Comparison of ENCODE assay signal across 19 cellular contexts in the genomic region with DNA sequence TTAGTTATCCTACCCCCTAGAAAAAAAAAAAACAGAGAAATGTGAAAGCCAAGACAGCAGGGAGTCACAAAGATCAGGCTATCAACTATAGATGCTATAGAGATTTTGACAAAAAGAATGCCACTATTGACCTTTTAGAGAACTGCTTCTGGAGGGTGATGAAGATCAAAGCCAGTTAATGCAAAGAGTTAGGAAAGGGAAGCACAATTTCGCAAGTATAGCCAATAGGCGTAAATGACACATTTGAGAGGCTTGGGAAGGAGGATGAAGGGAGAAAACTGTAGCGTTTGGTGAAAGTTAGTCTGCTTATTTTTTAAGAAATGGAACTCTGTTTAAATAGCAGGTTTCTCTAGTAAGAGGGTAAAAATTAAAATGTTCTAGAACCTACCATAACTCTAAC.
A peak's percentile ranks its signal among the peaks of the same experiment; 100 is the strongest.
DNase-seq lines count a peak whose midpoint lies in the region; ATAC-seq, FAIRE-seq and TF ChIP-seq lines count a peak whose summit lies in the region.
"Had no signal": no experiment of that assay in that cellular context is flagged by ENCODE, and none has a peak within 500 bp of the region (broad histone marks: within the 10 kb centered on the region; RNA-seq: fewer than 3 reads in every experiment).

No MANE protein-coding gene starts in this region.

- TF ChIP-seq EP300 in K562 (IDR thresholded peaks at IDR 0.05; ENCODE audit: low read length): no peak

- intact Hi-C loops in heart right ventricle (cut with DNase I): loop anchor here in 8 of 10 donors (5.0 to 10.0 kb wide), 8 partner anchors 74 to 293 kb away; a partner anchor contains a TSS
- intact Hi-C loops in Right ventricle myocardium inferior (cut with DNase I): no loop called here
- intact Hi-C loops in K562 (cut with micrococcal nuclease): no loop called here
- intact Hi-C loops in uterus (cut with DNase I; ENCODE audit: low total_unique reads): no loop called here

- H3K9me3 ChIP-seq in heart right ventricle: no peaks in the 10 kb centered on the region
- no peaks in the 10 kb centered on the region for H3K9me3 ChIP-seq in K562 (replicated peaks; ENCODE audit: control insufficient read depth, insufficient read depth, low read depth, low read length)
- no peaks in the 10 kb centered on the region for H3K9me3 ChIP-seq in uterus
- H3K9me3 ChIP-seq: psoas muscle, SJSA1 had no signal

- POLR2A ChIA-PET in K562 (lab: Yijun Ruan, JAX): no interaction called here

- H3K23ac ChIP-seq in mesendoderm (ENCODE audit: low read length): no peak overlapping the region

- peaks cover 0 to 93% (median 45%) of the 10 kb centered on the region in 9 donors for H3K4me1 ChIP-seq in heart right ventricle
- no peaks in the 10 kb centered on the region; a peak in 1 of 5 replicates for H3K4me1 ChIP-seq in K562 (replicated peaks in 1 of 2; ENCODE audit: control insufficient read depth in 2 of 2, insufficient read depth in 2 of 2, low read length in 2 of 2)
- no peaks in the 10 kb centered on the region for H3K4me1 ChIP-seq in mesendoderm (ENCODE audit: control insufficient read depth, low read depth, low read length)
- H3K4me1 ChIP-seq in uterus: peaks cover 0 to 10% of the 10 kb centered on the region in 2 donors

- H3K79me2 ChIP-seq in K562 (ENCODE audit: control insufficient read depth, insufficient read depth, low read length) (no peaks in the 10 kb centered on the region), mesendoderm (ENCODE audit: control insufficient read depth, insufficient read depth, low read length) (no peaks in the 10 kb centered on the region)

- H3K36me3 ChIP-seq in heart right ventricle: no peaks in the 10 kb centered on the region
- no peaks in the 10 kb centered on the region for H3K36me3 ChIP-seq in K562 (ENCODE audit: control insufficient read depth, insufficient read depth, low read length)
- no peaks in the 10 kb centered on the region for H3K36me3 ChIP-seq in mesendoderm (ENCODE audit: control insufficient read depth, insufficient read depth, low read length)
- H3K36me3 ChIP-seq in uterus: no peaks in the 10 kb centered on the region
- H3K36me3 ChIP-seq: SJSA1 had no signal

- TF ChIP-seq POLR2A in K562 (conservative IDR thresholded peaks at IDR 0.05) (no peak), uterus (IDR thresholded peaks at IDR 0.05) (no peak)

- TF ChIP-seq RAD21 in K562 (CRISPR knock-in tag; conservative IDR thresholded peaks at IDR 0.05 in 1 of 2, IDR thresholded peaks at IDR 0.05 in 1 of 2): no peak

- ATAC-seq in heart right ventricle (no peak), Right ventricle myocardium inferior (no peak), K562 (no peak), HG02798 (IDR thresholded peaks at IDR 0.05; ENCODE audit: poor library complexity, unreplicated experiment) (no peak)
- ATAC-seq: natural killer cell, psoas muscle had no signal

- H3K9ac ChIP-seq in K562 (ENCODE audit: insufficient read depth in 1 of 2, low read depth in 2 of 2, low read length in 2 of 2) (no peak overlapping the region), mesendoderm (ENCODE audit: low read length) (no peak overlapping the region)

- H3K4ac ChIP-seq in mesendoderm (ENCODE audit: low read depth, low read length): no peak overlapping the region

- no peak overlapping the region for H2BK5ac ChIP-seq in mesendoderm (ENCODE audit: low read length)

- H3K27ac ChIP-seq in heart right ventricle: peak overlapping the region in 6 of 10 donors; percentile 39 to 93 (median 76)
- no peak overlapping the region for H3K27ac ChIP-seq in K562 (ENCODE audit: extremely low read depth, low read depth, low read length)
- no peak overlapping the region for H3K27ac ChIP-seq in mesendoderm (ENCODE audit: low read depth, low read length)
- H3K27ac ChIP-seq in uterus: peak overlapping the region; percentile 82 to 86

- H3K56ac ChIP-seq in mesendoderm (ENCODE audit: low read length): no peak overlapping the region

- CTCF ChIA-PET in K562 (lab: Yijun Ruan, JAX; ENCODE audit: low intra/inter-chr PET ratio): no interaction called here

- H2AK5ac ChIP-seq in mesendoderm (ENCODE audit: low read length): no peak overlapping the region

- H3K4me3 ChIP-seq in heart right ventricle (no peak overlapping the region), K562 (no peak overlapping the region), mesendoderm (ENCODE audit: low read length) (no peak overlapping the region), uterus (no peak overlapping the region)
- H3K4me3 ChIP-seq: psoas muscle, SJSA1 had no signal

- no peaks in the 10 kb centered on the region for H3K79me1 ChIP-seq in mesendoderm (ENCODE audit: low read length)

- TF ChIP-seq CTCF in heart right ventricle (IDR thresholded peaks at IDR 0.05) (no peak), K562 (IDR thresholded peaks at IDR 0.05 in 2 of 3, conservative IDR thresholded peaks at IDR 0.05 in 1 of 3; ENCODE audit: insufficient read depth in 2 of 3, low read depth in 1 of 3, low read length in 3 of 3) (no peak), uterus (IDR thresholded peaks at IDR 0.05) (no peak)

- FAIRE-seq in K562 (lab: Jason Lieb, UNC): no peak

- H4K20me1 ChIP-seq in K562 (replicated peaks; ENCODE audit: control insufficient read depth, insufficient read depth, low read length): no peaks in the 10 kb centered on the region

- H3K9me1 ChIP-seq in K562 (ENCODE audit: control insufficient read depth, insufficient read depth, low read length): no peaks in the 10 kb centered on the region

- DNase-seq in heart right ventricle: no peak
- no peak for DNase-seq in Right ventricle myocardium inferior (ENCODE audit: missing footprints)
- DNase-seq in K562 (ENCODE audit: extremely low read depth in 1 of 4, low spot score in 3 of 4): no peak
- DNase-seq in mesendoderm: peak; percentile 25
- DNase-seq in uterus: no peak
- DNase-seq in NCI-H1436 treated with DMSO at 0.1 percent for 48 hours (lab: John Stamatoyannopoulos, UW): no peak
- DNase-seq in SW480 (ENCODE audit: low spot score): no peak
- DNase-seq: activated CD4-positive, CD25-positive, alpha-beta regulatory T cell treated with anti-CD3 and anti-CD28 coated beads, Interleukin-2, amount 50 U/mL, for 72 hours; activated naive CD8-positive, alpha-beta T cell treated with anti-CD3 and anti-CD28 coated beads for 36 hours; dermis blood vessel endothelial cell; DMS79 treated with DMSO at 0.1 percent for 48 hours; HFFc6; natural killer cell; NCI-H187; psoas muscle; stimulated activated naive CD4-positive, alpha-beta T cell; T-helper 9 cell had no signal

- 94 to 96% methylated on average over 3 of the region's 3 CpGs for WGBS in heart right ventricle, 2 donors
- 3% methylated on average over 3 of the region's 3 CpGs for WGBS in K562 (ENCODE audit: insufficient coverage, low coverage, missing lambda C conversion rate)
- WGBS in mesendoderm (ENCODE audit: extremely low coverage, insufficient coverage, low lambda C conversion rate): no CpG with 5 or more reads among the region's 3 CpGs

- H4K5ac ChIP-seq in mesendoderm (ENCODE audit: low read length): no peak overlapping the region

- no peak overlapping the region for H3K4me2 ChIP-seq in K562 (ENCODE audit: insufficient read depth, low read length)
- no peak overlapping the region for H3K4me2 ChIP-seq in mesendoderm (ENCODE audit: low read length)

- no peak overlapping the region for H4K8ac ChIP-seq in mesendoderm (ENCODE audit: low read depth, low read length)

- H2BK120ac ChIP-seq in mesendoderm (ENCODE audit: low read depth, low read length): no peak overlapping the region

- H3K18ac ChIP-seq in mesendoderm (ENCODE audit: low read length): no peak overlapping the region

- no peak overlapping the region for H2BK15ac ChIP-seq in mesendoderm (replicated peaks; ENCODE audit: low read depth)

- in situ Hi-C loops in K562 (cut with MboI): no loop called here

- no TSS peak for BruUV-seq in K562 (replicated peaks; lab: Mats Ljungman, UMichigan)

- no peaks in the 10 kb centered on the region for H3K27me3 ChIP-seq in heart right ventricle
- H3K27me3 ChIP-seq in K562 (ENCODE audit: control insufficient read depth in 2 of 2, insufficient read depth in 2 of 2, low read length in 2 of 2): no peaks in the 10 kb centered on the region
- H3K27me3 ChIP-seq in mesendoderm (ENCODE audit: insufficient read depth, low read length, poor library complexity): no peaks in the 10 kb centered on the region
- no peaks in the 10 kb centered on the region for H3K27me3 ChIP-seq in uterus
- H3K27me3 ChIP-seq: SJSA1 had no signal

- H2AFZ ChIP-seq in K562 (ENCODE audit: low read depth, low read length): no peak overlapping the region

TF ChIP-seq in K562, 482 proteins besides CTCF, POLR2A, EP300 and RAD21:
- TF ChIP-seq ZNF445 (CRISPR knock-in tag; IDR thresholded peaks at IDR 0.05; ENCODE audit: low read depth) (0 out of 2 replicates have a peak, but pooled peaks have one; percentile 28), NR2C2 (CRISPR knock-in tag; IDR thresholded peaks at IDR 0.05) (no peak), NR2C2 (tag; IDR thresholded peaks at IDR 0.05) (no peak; the same call in 1 of the 2 replicates), DMBX1 (CRISPR knock-in tag; IDR thresholded peaks at IDR 0.05; ENCODE audit: borderline replicate concordance) (peak; percentile 25; the same call in 1 of the 2 replicates)

Comparison
In these comparisons a context has a peak if more than half of its experiments do, and no peak if none do; other contexts are left out.
1. intact Hi-C loops: an anchor here in heart right ventricle (5.0 to 10.0 kb wide); none called in Right ventricle myocardium inferior, K562 and uterus.
2. H3K27ac ChIP-seq: peak in heart right ventricle (6 of 10) and uterus (2 of 2); none in K562 (single experiment) and mesendoderm (single experiment).